In the genomic region with DNA sequence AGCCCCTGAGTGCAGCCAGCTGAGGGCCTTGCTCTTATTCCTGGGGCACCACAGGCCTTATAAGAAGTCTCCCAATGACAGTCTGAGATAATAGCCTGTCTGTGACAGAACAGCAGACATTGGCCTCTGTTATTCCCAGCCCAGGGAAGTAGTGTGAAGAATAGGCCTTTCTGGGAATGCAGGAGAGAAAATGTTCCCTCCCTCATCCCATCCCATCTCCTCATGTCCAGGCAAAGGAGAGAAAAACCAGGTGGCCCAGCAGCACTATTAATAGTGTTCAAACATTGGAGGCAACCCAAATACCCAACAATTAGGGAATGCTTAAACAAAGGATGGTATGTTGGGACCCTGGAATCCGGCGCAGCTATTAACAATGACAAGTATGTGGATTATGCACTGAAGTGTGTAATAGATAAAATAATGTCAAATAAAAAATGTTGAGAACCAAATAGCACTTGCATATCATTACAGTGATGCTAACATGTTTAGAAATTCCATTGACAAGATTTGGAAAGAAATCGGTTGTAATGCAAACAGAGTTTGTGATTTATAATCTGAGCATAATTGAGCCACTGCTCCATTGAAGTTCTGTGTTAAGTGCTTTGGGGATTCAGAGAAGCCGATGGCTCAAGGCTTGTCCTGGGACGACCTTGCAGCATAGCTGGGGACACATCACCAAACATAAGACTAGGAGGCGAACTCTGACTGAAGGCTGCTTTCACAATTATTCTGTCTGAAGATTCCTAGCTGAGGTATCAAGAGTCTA, we compare ENCODE assay signal across 13 cellular contexts.
DNase-seq lines count a peak whose midpoint lies in the region; ATAC-seq, FAIRE-seq and TF ChIP-seq lines count a peak whose summit lies in the region.
"Had no signal": no experiment of that assay in that cellular context is flagged by ENCODE, and none has a peak within 500 bp of the region (broad histone marks: within the 10 kb centered on the region; RNA-seq: fewer than 3 reads in every experiment).

No MANE protein-coding gene starts in this region.

- no peaks in the 10 kb centered on the region for H3K9me3 ChIP-seq in liver (ENCODE audit: control insufficient read depth in 4 of 4, low read length in 3 of 4)
- H3K9me3 ChIP-seq in HepG2 (ENCODE audit: low read length) = no peaks in the 10 kb centered on the region
- no peaks in the 10 kb centered on the region for H3K9me3 ChIP-seq in mesenchymal stem cell (ENCODE audit: control insufficient read depth, low read length)

- peak overlapping the region; percentile 35 to 63 for H3K4ac ChIP-seq in mesenchymal stem cell (ENCODE audit: low read depth in 1 of 2, low read length in 2 of 2)

- no peak overlapping the region for H2AFZ ChIP-seq in HepG2 (ENCODE audit: low read length)
- no peak overlapping the region for H2AFZ ChIP-seq in mesenchymal stem cell (ENCODE audit: low read depth, low read length)

- no TSS peak for BruUV-seq in HepG2 (replicated peaks; lab: Mats Ljungman, UMichigan)

- H2BK5ac ChIP-seq in mesenchymal stem cell (ENCODE audit: low read depth, low read length, poor library complexity, severe bottlenecking) = no peak overlapping the region

- WGBS in liver = 78% methylated on average over 6 of the region's 6 CpGs
- 17% methylated on average over 6 of the region's 6 CpGs for WGBS in HepG2 (ENCODE audit: low lambda C conversion rate)
- 15% methylated on average over 6 of the region's 6 CpGs for WGBS in mesenchymal stem cell

- in situ Hi-C loops in HepG2 (cut with HindIII; ENCODE audit: extremely low pct_ligation_motif_present, low pct_unique_long_range_greater_than_20kb) = no loop called here
- in situ Hi-C loops in KBM-7 (cut with MboI; ENCODE audit: low pct_unique_long_range_greater_than_20kb, low sequenced_read_pairs) = no loop called here

- no peak overlapping the region for H4K8ac ChIP-seq in mesenchymal stem cell (ENCODE audit: low read length)

- TF ChIP-seq CTCF in liver (IDR thresholded peaks at IDR 0.05; ENCODE audit: low read depth, low read length, missing input control) (no peak), HepG2 (CRISPR knock-in tag; IDR thresholded peaks at IDR 0.05) (no peak)

- no peaks in the 10 kb centered on the region for H4K20me1 ChIP-seq in HepG2 (ENCODE audit: insufficient read depth, low read length)

- H2BK12ac ChIP-seq in mesenchymal stem cell (ENCODE audit: low read length in 2 of 2) = peak overlapping the region in 1 of 2 experiments; percentile 37

- H3K4me3 ChIP-seq in liver (ENCODE audit: low read depth in 1 of 3, low read length in 3 of 3) (no peak overlapping the region), HepG2 (replicated peaks in 1 of 3; ENCODE audit: insufficient read depth in 1 of 3, low read depth in 2 of 3, low read length in 3 of 3) (no peak overlapping the region), mesenchymal stem cell (ENCODE audit: insufficient read depth in 1 of 2, low read depth in 1 of 2, low read length in 2 of 2) (no peak overlapping the region)

- H3K79me1 ChIP-seq in mesenchymal stem cell (replicated peaks; ENCODE audit: low read length, poor library complexity, severe bottlenecking) = no peaks in the 10 kb centered on the region

- H3K4me2 ChIP-seq in HepG2 (ENCODE audit: low read depth, low read length) = no peak overlapping the region
- no peak overlapping the region for H3K4me2 ChIP-seq in mesenchymal stem cell (ENCODE audit: low read length, poor library complexity, severe bottlenecking)

- no peak overlapping the region for H2AK5ac ChIP-seq in mesenchymal stem cell (ENCODE audit: low read length, severe bottlenecking)

- H4K91ac ChIP-seq in mesenchymal stem cell (ENCODE audit: low read length) = peak overlapping the region; percentile 11

- H3K18ac ChIP-seq in mesenchymal stem cell (ENCODE audit: low read depth in 1 of 2, low read length in 2 of 2) = peak overlapping the region; percentile 77 to 80

- H3K27me3 ChIP-seq in liver (ENCODE audit: control insufficient read depth in 4 of 4, insufficient read depth in 4 of 4, low read length in 3 of 4) = no peaks in the 10 kb centered on the region
- peaks cover 2 to 44% of the 10 kb centered on the region in 2 experiments; a peak in 4 of 5 replicates for H3K27me3 ChIP-seq in HepG2 (ENCODE audit: control insufficient read depth in 1 of 2, insufficient read depth in 2 of 2, low read length in 2 of 2)
- H3K27me3 ChIP-seq in mesenchymal stem cell (ENCODE audit: control insufficient read depth in 1 of 2, insufficient read depth in 1 of 2, low read length in 2 of 2) = peaks cover 0 to 3% of the 10 kb centered on the region in 2 experiments

- TF ChIP-seq POLR2A in HepG2 (IDR thresholded peaks at IDR 0.05; ENCODE audit: insufficient read depth in 1 of 2, low read depth in 2 of 2, low read length in 2 of 2) = no peak

- CTCF ChIA-PET in HepG2 (lab: Yijun Ruan, JAX; ENCODE audit: low intra/inter-chr PET ratio, low total read pairs) = no interaction called here

- TF ChIP-seq EP300 in HepG2 (IDR thresholded peaks at IDR 0.05; ENCODE audit: low read depth in 2 of 2, low read length in 2 of 2) (no peak), HepG2 (CRISPR knock-in tag; IDR thresholded peaks at IDR 0.05; ENCODE audit: borderline replicate concordance) (no peak)

- no peaks in the 10 kb centered on the region for H3K79me2 ChIP-seq in HepG2 (ENCODE audit: insufficient read depth, low read length)

- POLR2A ChIA-PET in HepG2 (lab: Yijun Ruan, JAX) = no interaction called here

- H3K23ac ChIP-seq in mesenchymal stem cell (ENCODE audit: low read length in 2 of 2) = no peak overlapping the region

- ATAC-seq in HepG2 = no peak
- no peak for ATAC-seq in GM18907 (IDR thresholded peaks at IDR 0.05; ENCODE audit: unreplicated experiment)
- no peak for ATAC-seq in GM21381 (IDR thresholded peaks at IDR 0.05; ENCODE audit: unreplicated experiment)
- ATAC-seq: activated CD8-positive, alpha-beta T cell treated with anti-CD3 and anti-CD28 coated beads for 36 hours had no signal

- intact Hi-C loops in HepG2 (cut with micrococcal nuclease; ENCODE audit: unreplicated experiment) = no loop called here

- no peak for DNase-seq in HepG2 (ENCODE audit: low spot score)
- peak; percentile 98 for DNase-seq in mesenchymal stem cell
- no peak for DNase-seq in activated T-cell treated with anti-CD3 and anti-CD28 coated beads for 4 hours
- DNase-seq in KBM-7 = no peak
- DNase-seq: activated CD8-positive, alpha-beta T cell treated with anti-CD3 and anti-CD28 coated beads for 36 hours; amygdala; midbrain; NCI-H2171 treated with DMSO at 0.1 percent for 48 hours; SHP77 had no signal

- TF ChIP-seq RAD21 in liver (IDR thresholded peaks at IDR 0.05) (peak; percentile 3 to 9), HepG2 (CRISPR knock-in tag; IDR thresholded peaks at IDR 0.05) (no peak)

- H3K36me3 ChIP-seq in liver (ENCODE audit: control insufficient read depth in 4 of 4, insufficient read depth in 3 of 4, low read depth in 1 of 4, low read length in 3 of 4) (no peaks in the 10 kb centered on the region), HepG2 (replicated peaks in 1 of 2; ENCODE audit: control insufficient read depth in 1 of 2, insufficient read depth in 2 of 2, low read length in 2 of 2) (no peaks in the 10 kb centered on the region), mesenchymal stem cell (ENCODE audit: control insufficient read depth in 1 of 2, insufficient read depth in 2 of 2, low read depth in 1 of 2, low read length in 2 of 2) (no peaks in the 10 kb centered on the region)

- no peak overlapping the region for H3K14ac ChIP-seq in mesenchymal stem cell (ENCODE audit: low read length in 2 of 2)

- peak overlapping the region; percentile 45 for H2BK120ac ChIP-seq in mesenchymal stem cell (ENCODE audit: low read depth, low read length)

- no peak overlapping the region for H3K9ac ChIP-seq in liver (ENCODE audit: low read depth in 1 of 2, low read length in 2 of 2)
- no peak overlapping the region for H3K9ac ChIP-seq in HepG2 (ENCODE audit: insufficient read depth, low read depth, low read length)
- H3K9ac ChIP-seq in mesenchymal stem cell (ENCODE audit: low read length) = no peak overlapping the region

- FAIRE-seq in HepG2 (lab: Jason Lieb, UNC) (no peak), endometrium (lab: Jason Lieb, UNC) (peak; percentile 92)

- H3K27ac ChIP-seq in liver (ENCODE audit: low read depth in 1 of 2, low read length in 2 of 2) = no peak overlapping the region
- no peak overlapping the region for H3K27ac ChIP-seq in HepG2 (ENCODE audit: extremely low read length, insufficient read depth, low read length)
- no peak overlapping the region for H3K27ac ChIP-seq in mesenchymal stem cell (ENCODE audit: low read length, poor library complexity, severe bottlenecking)

- H3K4me1 ChIP-seq in liver (ENCODE audit: control insufficient read depth in 4 of 4, insufficient read depth in 4 of 4, low read length in 3 of 4) (no peaks in the 10 kb centered on the region), HepG2 (ENCODE audit: insufficient read depth, low read length) (no peaks in the 10 kb centered on the region), mesenchymal stem cell (ENCODE audit: control insufficient read depth, insufficient read depth, low read depth, low read length) (no peaks in the 10 kb centered on the region)

- H2BK15ac ChIP-seq in mesenchymal stem cell (ENCODE audit: low read depth, poor library complexity, severe bottlenecking) = no peak overlapping the region

TF ChIP-seq in liver, 16 proteins besides CTCF, POLR2A, EP300 and RAD21 (continues in another document):
- TF ChIP-seq NR2F2 (IDR thresholded peaks at IDR 0.05) (peak; percentile 21), RXRA (IDR thresholded peaks at IDR 0.05) (peak; percentile 11 to 50), EGR1 (IDR thresholded peaks at IDR 0.05; ENCODE audit: low read depth in 2 of 2) (no peak)
- TF ChIP-seq, protein P1, sequence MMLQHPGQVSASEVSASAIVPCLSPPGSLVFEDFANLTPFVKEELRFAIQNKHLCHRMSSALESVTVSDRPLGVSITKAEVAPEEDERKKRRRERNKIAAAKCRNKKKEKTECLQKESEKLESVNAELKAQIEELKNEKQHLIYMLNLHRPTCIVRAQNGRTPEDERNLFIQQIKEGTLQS (IDR thresholded peaks at IDR 0.05) = no peak

TF ChIP-seq in HepG2, 621 proteins besides CTCF, POLR2A, EP300 and RAD21 (continues in another document):
- TF ChIP-seq, protein P2, sequence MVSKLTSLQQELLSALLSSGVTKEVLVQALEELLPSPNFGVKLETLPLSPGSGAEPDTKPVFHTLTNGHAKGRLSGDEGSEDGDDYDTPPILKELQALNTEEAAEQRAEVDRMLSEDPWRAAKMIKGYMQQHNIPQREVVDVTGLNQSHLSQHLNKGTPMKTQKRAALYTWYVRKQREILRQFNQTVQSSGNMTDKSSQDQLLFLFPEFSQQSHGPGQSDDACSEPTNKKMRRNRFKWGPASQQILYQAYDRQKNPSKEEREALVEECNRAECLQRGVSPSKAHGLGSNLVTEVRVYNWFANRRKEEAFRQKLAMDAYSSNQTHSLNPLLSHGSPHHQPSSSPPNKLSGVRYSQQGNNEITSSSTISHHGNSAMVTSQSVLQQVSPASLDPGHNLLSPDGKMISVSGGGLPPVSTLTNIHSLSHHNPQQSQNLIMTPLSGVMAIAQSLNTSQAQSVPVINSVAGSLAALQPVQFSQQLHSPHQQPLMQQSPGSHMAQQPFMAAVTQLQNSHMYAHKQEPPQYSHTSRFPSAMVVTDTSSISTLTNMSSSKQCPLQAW (CRISPR knock-in tag; IDR thresholded peaks at IDR 0.05) = no peak
- TF ChIP-seq ZC3H4 (CRISPR knock-in tag; IDR thresholded peaks at IDR 0.05; ENCODE audit: borderline replicate concordance) = no peak
- TF ChIP-seq TBX3 (IDR thresholded peaks at IDR 0.05; ENCODE audit: borderline replicate concordance) = no peak
